Comparison of ENCODE assay signal across 12 cellular contexts in genomic region chr2:200356794-200357472, GRCh38. TPM values are rescaled to one million over a fixed set of nuclear protein-coding genes. Genes with fewer than 3 reads are reported as not detected.
DNase-seq lines count a peak whose midpoint lies in the region; FAIRE-seq and TF ChIP-seq lines count a peak whose summit lies in the region.
"Had no signal": no experiment of that assay in that cellular context is flagged by ENCODE, and none has a peak within 500 bp of the region (broad histone marks: within the 10 kb centered on the region; RNA-seq: fewer than 3 reads in every experiment).

No MANE protein-coding gene starts in this region.

- H2AK5ac ChIP-seq in H1 (ENCODE audit: low read depth, low read length) = no peak overlapping the region

- no peak overlapping the region for H3K18ac ChIP-seq in H1 (ENCODE audit: extremely low read depth, low read length)

- H3K79me2 ChIP-seq in H1 (ENCODE audit: control insufficient read depth in 1 of 2, insufficient read depth in 2 of 2, low read length in 2 of 2) = peaks cover 0 to 96% of the 10 kb centered on the region in 2 experiments; a peak in 2 of 4 replicates

- H2BK120ac ChIP-seq in H1 (replicated peaks; ENCODE audit: low read depth, low read length) = no peak overlapping the region

- H3K4me2 ChIP-seq in H1 (ENCODE audit: insufficient read depth in 1 of 2, low read depth in 2 of 2, low read length in 2 of 2) = peak overlapping the region in 1 of 2 experiments; percentile 23; a peak in 1 of 4 replicates

- no peak overlapping the region for H3K4ac ChIP-seq in H1 (replicated peaks; ENCODE audit: insufficient read length, low read depth, low read length)

- no peak overlapping the region for H3K14ac ChIP-seq in H1 (ENCODE audit: insufficient read length)

- peaks cover 3% of the 10 kb centered on the region; the same call in 1 of the 2 replicates for H3K79me1 ChIP-seq in H1 (ENCODE audit: low read depth, low read length)

- no peak overlapping the region for H4K5ac ChIP-seq in H1 (ENCODE audit: insufficient read length, low read depth, low read length)

- CTCF ChIA-PET in H1 (lab: Charles Lee; ENCODE audit: partially characterized antibody) = no interaction called here

- H3K36me3 ChIP-seq in H1 (ENCODE audit: control insufficient read depth in 2 of 4, insufficient read depth in 4 of 4, low read length in 3 of 4) (peaks cover 0 to 3% (median 0%) of the 10 kb centered on the region in 4 experiments; a peak in 2 of 8 replicates), mesodermal cell (ENCODE audit: control insufficient read depth, insufficient read depth, low read length) (peaks cover 14% of the 10 kb centered on the region)
- H3K36me3 ChIP-seq: prostate gland, upper lobe of left lung had no signal

- FAIRE-seq in H1 (lab: Jason Lieb, UNC) = peak; percentile 19
- FAIRE-seq: GM12892 had no signal

- no peak for TF ChIP-seq RAD21 in H1 (IDR thresholded peaks at IDR 0.05 in 1 of 2, conservative IDR thresholded peaks at IDR 0.05 in 1 of 2; ENCODE audit: low read depth in 2 of 2, low read length in 2 of 2)

- H2BK15ac ChIP-seq in H1 (ENCODE audit: low read length) = no peak overlapping the region

- no peak overlapping the region for H4K8ac ChIP-seq in H1 (ENCODE audit: extremely low read depth, insufficient read depth, low read length)

- DNase-seq in Daoy (ENCODE audit: low read depth) = peak; percentile 23
- peak; percentile 20 for DNase-seq in M059J (ENCODE audit: low read depth)
- DNase-seq in H1 (ENCODE audit: low read depth in 1 of 2, low spot score in 2 of 2) = no peak
- DNase-seq in stimulated activated CD4-positive, alpha-beta T cell treated with anti-CD3 and anti-CD28 coated beads, Interleukin-4, amount 100 ng/mL, for 1 hour = no peak
- DNase-seq in putamen (ENCODE audit: low spot score) = no peak
- DNase-seq in CD1c-positive myeloid dendritic cell (ENCODE audit: extremely low spot score) = no peak
- no peak for DNase-seq in NCI-H1092 (lab: John Stamatoyannopoulos, UW)
- DNase-seq: NCI-H1417, upper lobe of left lung had no signal

- no peak overlapping the region for H3K23ac ChIP-seq in H1 (ENCODE audit: insufficient read length)

- H2BK5ac ChIP-seq in H1 (ENCODE audit: low read depth, low read length) = peak overlapping the region; percentile 49; the same call in 1 of the 2 replicates

- no peak overlapping the region; the same call in 1 of the 2 replicates for H2BK20ac ChIP-seq in H1 (ENCODE audit: low read length)

- H2AFZ ChIP-seq in H1 (ENCODE audit: low read length) = no peak overlapping the region

- H3K4me3 ChIP-seq in H1 (ENCODE audit: extremely low read depth in 1 of 4, insufficient read depth in 2 of 4, low read depth in 3 of 4, low read length in 4 of 4) (no peak overlapping the region), mesodermal cell (ENCODE audit: extremely low read depth, insufficient read depth, low read length, poor library complexity, severe bottlenecking) (no peak overlapping the region)
- H3K4me3 ChIP-seq: prostate gland, upper lobe of left lung had no signal

- peak overlapping the region; percentile 45; the same call in 1 of the 2 replicates for H2BK12ac ChIP-seq in H1 (ENCODE audit: low read depth, low read length)

- no peak overlapping the region for H3K56ac ChIP-seq in H1 (replicated peaks; ENCODE audit: insufficient read length, low read depth, low read length)

- no peak for TF ChIP-seq POLR2A in H1 (IDR thresholded peaks at IDR 0.05; ENCODE audit: control extremely low read depth in 1 of 2, low read depth in 2 of 2, low read length in 2 of 2)

- no peak for TF ChIP-seq EP300 in H1 (IDR thresholded peaks at IDR 0.05; ENCODE audit: borderline replicate concordance in 1 of 2, low read depth in 2 of 2, low read length in 2 of 2)

- H3K27me3 ChIP-seq in H1 (replicated peaks in 1 of 4; ENCODE audit: control insufficient read depth in 3 of 4, extremely low read depth in 1 of 4, insufficient read depth in 3 of 4, low read length in 3 of 4) = no peaks in the 10 kb centered on the region
- H3K27me3 ChIP-seq: upper lobe of left lung had no signal

- no peak overlapping the region for H3K9ac ChIP-seq in H1 (replicated peaks in 1 of 4; ENCODE audit: extremely low read depth in 1 of 4, low read depth in 3 of 4, low read length in 3 of 4)

- no peaks in the 10 kb centered on the region for H3K9me3 ChIP-seq in H1 (ENCODE audit: insufficient read depth in 2 of 2, low read depth in 1 of 2, low read length in 1 of 2)
- H3K9me3 ChIP-seq in mesodermal cell (ENCODE audit: control insufficient read depth, low read length) = no peaks in the 10 kb centered on the region
- H3K9me3 ChIP-seq: prostate gland, upper lobe of left lung had no signal

- H4K20me1 ChIP-seq in H1 (replicated peaks in 1 of 2; ENCODE audit: control insufficient read depth in 1 of 2, insufficient read depth in 2 of 2, low read length in 2 of 2) = no peaks in the 10 kb centered on the region

- no peak overlapping the region for H4K91ac ChIP-seq in H1 (replicated peaks; ENCODE audit: insufficient read length, low read length)

- no peak for TF ChIP-seq CTCF in H1 (IDR thresholded peaks at IDR 0.05; ENCODE audit: control extremely low read depth in 1 of 3, insufficient read depth in 1 of 3, low read depth in 1 of 3, low read length in 3 of 3)

- WGBS in H1 (ENCODE audit: extremely low coverage in 1 of 2, insufficient coverage in 1 of 2, insufficient read length in 1 of 2, insufficient replicate concordance in 2 of 2, low coverage in 1 of 2, low lambda C conversion rate in 2 of 2, missing lambda C conversion rate in 1 of 2), 2 experiments = 37% methylated on average over 1 of the region's 1 CpG; no CpG with 5 or more reads in 1 of the 2 experiments
- WGBS in mesodermal cell (ENCODE audit: insufficient coverage in 2 of 2), 2 experiments = 40% methylated on average over 1 of the region's 1 CpG; no CpG with 5 or more reads in 1 of the 2 experiments

- H3K27ac ChIP-seq in H1 (ENCODE audit: low read depth, low read length) (no peak overlapping the region), mesodermal cell (ENCODE audit: low read depth, low read length, severe bottlenecking) (peak overlapping the region; percentile 85)
- H3K27ac ChIP-seq: prostate gland, upper lobe of left lung had no signal

- H3K4me1 ChIP-seq in H1 (replicated peaks in 1 of 4; ENCODE audit: control insufficient read depth in 3 of 4, insufficient read depth in 4 of 4, low read length in 3 of 4) = peaks cover 10 to 43% (median 31%) of the 10 kb centered on the region in 4 experiments; a peak in 5 of 7 replicates
- H3K4me1 ChIP-seq in mesodermal cell (ENCODE audit: control insufficient read depth, insufficient read depth, low read length, poor library complexity, severe bottlenecking) = peaks cover 22% of the 10 kb centered on the region
- H3K4me1 ChIP-seq: prostate gland had no signal

- POLR2A ChIA-PET in H1 (lab: Charles Lee; ENCODE audit: partially characterized antibody) = no interaction called here

- no peaks in the 10 kb centered on the region; the same call in 1 of the 2 replicates for H3K23me2 ChIP-seq in H1 (ENCODE audit: low read depth, low read length)

TF ChIP-seq in H1, 55 proteins besides CTCF, POLR2A, EP300 and RAD21:
- no peak for TF ChIP-seq SUZ12 (IDR thresholded peaks at IDR 0.05; ENCODE audit: low read length)
- no peak for TF ChIP-seq BRCA1 (IDR thresholded peaks at IDR 0.05; ENCODE audit: low read depth, low read length)
- no peak for TF ChIP-seq KDM5A (IDR thresholded peaks at IDR 0.05; ENCODE audit: low read length)
- TF ChIP-seq YY1 (IDR thresholded peaks at IDR 0.05; ENCODE audit: low read depth, low read length) = no peak
- no peak for TF ChIP-seq KDM4A (IDR thresholded peaks at IDR 0.05; ENCODE audit: low read depth, low read length, severe bottlenecking)
- TF ChIP-seq TEAD4 (IDR thresholded peaks at IDR 0.05; ENCODE audit: low read depth, low read length) = peak; percentile 39; the same call in 1 of the 2 replicates

RNA-seq across cellular contexts. Expression of gene SPATS2L, which starts 50.4 kb away (rescaled TPM):
- 64.1 and 66.2 TPM in 2 replicates for total RNA-seq in Daoy (2014; rRNA removed; shearing (Covaris generic))
- 180 and 223 TPM in 2 replicates for total RNA-seq in M059J (2014; rRNA removed; shearing (Covaris generic))
- total RNA-seq in H1 (2021; fragmentation: NEBNext Ultra II Directional; extraction: Animal tissue kit (Norgen Biotek cat#: 25700)) = 177 and 189 TPM in 2 replicates
- 55.3 and 67.3 TPM in 2 replicates for polyA plus RNA-seq in H1 (2011; rRNA removed)
- 93.6 TPM for polyA plus RNA-seq in H1 (2011; cell fraction: cytosol; rRNA removed)
- polyA plus RNA-seq in H1 (2011; cell fraction: nucleus; rRNA removed) = 196 TPM
- 106 to 126 TPM (median 119 TPM) in 4 replicates for polyA plus RNA-seq in H1 (2012, experiment 1 of 2)
- 30.9 TPM for polyA plus RNA-seq in H1 (2012, experiment 2 of 2)
- polyA plus RNA-seq in H1 (2013, experiment 1 of 2) = 376 TPM
- polyA plus RNA-seq in H1 (2013, experiment 2 of 2) = 381 TPM
- 116 and 136 TPM in 2 replicates for polyA minus RNA-seq in H1 (2011; rRNA and poly(A)+ RNA removed)
- 78.2 TPM for polyA minus RNA-seq in H1 (2011; cell fraction: cytosol; rRNA and poly(A)+ RNA removed)
- 202 TPM for polyA minus RNA-seq in H1 (2011; cell fraction: nucleus; rRNA and poly(A)+ RNA removed)
- 138 TPM for polyA plus RNA-seq in mesodermal cell (2013, experiment 1 of 2)
- 132 TPM for polyA plus RNA-seq in mesodermal cell (2013, experiment 2 of 2)

Comparison
In these comparisons a context has a peak if more than half of its experiments do, and no peak if none do; other contexts are left out.
1. DNase-seq: peak in Daoy (single experiment) and M059J (single experiment); none in H1 (0 of 2), stimulated activated CD4-positive, alpha-beta T cell treated with anti-CD3 and anti-CD28 coated beads, Interleukin-4, amount 100 ng/mL, for 1 hour (single experiment), putamen (single experiment), CD1c-positive myeloid dendritic cell (single experiment) and NCI-H1092 (single experiment).